In genomic region chr22:38317995-38318715, GRCh38 we compare ENCODE assay signal across 8 cellular contexts. TPM values are rescaled to one million over a fixed set of nuclear protein-coding genes. Genes with fewer than 3 reads are reported as not detected.
DNase-seq lines count a peak whose midpoint lies in the region; ATAC-seq and TF ChIP-seq lines count a peak whose summit lies in the region.

No MANE protein-coding gene starts in this region.

- peak overlapping the region; percentile 81 for H3K4me3 Mint-ChIP-seq in activated T-cell treated with anti-CD3 and anti-CD28 coated beads, Interleukin-2, amount 50 U/mL, for 4 hours

- ATAC-seq in activated T-cell treated with anti-CD3 and anti-CD28 coated beads, Interleukin-2, amount 50 U/mL, for 4 hours: no peak
- ATAC-seq in HG03097 (IDR thresholded peaks at IDR 0.05; ENCODE audit: low FRiP score, unreplicated experiment): no peak

- H3K27ac ChIP-seq in iPS DF 6.9 (ENCODE audit: low read length): peak overlapping the region; percentile 1

- H3K27me3 Mint-ChIP-seq in activated T-cell treated with anti-CD3 and anti-CD28 coated beads, Interleukin-2, amount 50 U/mL, for 4 hours (ENCODE audit: low read depth): no peaks in the 10 kb centered on the region

- no CpG with 5 or more reads among the region's 18 CpGs for WGBS in iPS DF 6.9 (ENCODE audit: insufficient coverage, insufficient read length)

- no peak for TF ChIP-seq CTCF in astrocyte of the cerebellum (IDR thresholded peaks at IDR 0.05; ENCODE audit: low read depth, low read length, missing control alignments)
- no peak for TF ChIP-seq CTCF in retinal pigment epithelial cell (conservative IDR thresholded peaks at IDR 0.05; ENCODE audit: low read depth, low read length)

- no peaks in the 10 kb centered on the region for H3K9me3 Mint-ChIP-seq in activated T-cell treated with anti-CD3 and anti-CD28 coated beads, Interleukin-2, amount 50 U/mL, for 4 hours

- no peaks in the 10 kb centered on the region for H3K27me3 ChIP-seq in iPS DF 6.9 (ENCODE audit: control insufficient read depth, insufficient read depth, low read length)

- peaks cover 1% of the 10 kb centered on the region for H3K36me3 ChIP-seq in iPS DF 6.9 (ENCODE audit: control insufficient read depth, insufficient read depth, low read length)

- H3K4me1 Mint-ChIP-seq in activated T-cell treated with anti-CD3 and anti-CD28 coated beads, Interleukin-2, amount 50 U/mL, for 4 hours (ENCODE audit: low read depth): peaks cover 29% of the 10 kb centered on the region

- in situ Hi-C loops in astrocyte of the cerebellum (cut with HindIII; ENCODE audit: low sequenced_read_pairs): no loop called here

- H3K4me1 ChIP-seq in iPS DF 6.9 (ENCODE audit: control insufficient read depth, insufficient read depth, low read length): peaks cover 11% of the 10 kb centered on the region

- no peaks in the 10 kb centered on the region for H3K9me3 ChIP-seq in iPS DF 6.9 (ENCODE audit: control insufficient read depth, insufficient read depth, low read length)

- H3K36me3 Mint-ChIP-seq in activated T-cell treated with anti-CD3 and anti-CD28 coated beads, Interleukin-2, amount 50 U/mL, for 4 hours (ENCODE audit: insufficient read depth): peaks cover 2% of the 10 kb centered on the region

- no peak for DNase-seq in activated T-cell treated with anti-CD3 and anti-CD28 coated beads, Interleukin-2, amount 50 U/mL, for 4 hours
- DNase-seq in activated T-cell treated with anti-CD3 and anti-CD28 coated beads, Interleukin-2, amount 50 U/mL, for 1 hour: no peak
- DNase-seq in NCI-H748 (lab: John Stamatoyannopoulos, UW; ENCODE audit: unreplicated experiment) (peak; percentile 84), astrocyte of the cerebellum (ENCODE audit: low read depth) (peak; percentile 76), iPS DF 6.9 (ENCODE audit: low read depth, low spot score) (no peak), retinal pigment epithelial cell (ENCODE audit: low read depth) (peak; percentile 78)
- no peak for DNase-seq in stimulated activated CD4-positive, alpha-beta T cell treated with anti-CD3 and anti-CD28 coated beads, Interleukin-12 subunit alpha, Interleukin-12 subunit beta, amount 100 ng/mL, for 4 hours

- peak overlapping the region; percentile 39 for H3K4me3 ChIP-seq in astrocyte of the cerebellum (ENCODE audit: low read depth, low read length)
- H3K4me3 ChIP-seq in iPS DF 6.9 (ENCODE audit: low read length): peak overlapping the region; percentile 76; the same call in 1 of the 2 replicates
- H3K4me3 ChIP-seq in retinal pigment epithelial cell (ENCODE audit: low read length): peak overlapping the region; percentile 53

RNA-seq across cellular contexts. Expression of gene CSNK1E, which starts 0.9 kb away (rescaled TPM):
- total RNA-seq in activated T-cell treated with anti-CD3 and anti-CD28 coated beads, Interleukin-2, amount 50 U/mL, for 4 hours: 10 to 100 TPM; 86.9 to 94.6 (median 91.7) TPM

RNA-seq across cellular contexts. Expression of gene TMEM184B, which starts 45.3 kb away (rescaled TPM):
- total RNA-seq in activated T-cell treated with anti-CD3 and anti-CD28 coated beads, Interleukin-2, amount 50 U/mL, for 4 hours: 10 to 100 TPM; 26.5 to 33.5 (median 27.8) TPM

Comparison
In these comparisons a context has a peak if more than half of its experiments do, and no peak if none do; other contexts are left out.
1. DNase-seq: peak in NCI-H748 (single experiment), astrocyte of the cerebellum (single experiment) and retinal pigment epithelial cell (single experiment); none in activated T-cell treated with anti-CD3 and anti-CD28 coated beads, Interleukin-2, amount 50 U/mL, for 4 hours (single experiment), activated T-cell treated with anti-CD3 and anti-CD28 coated beads, Interleukin-2, amount 50 U/mL, for 1 hour (single experiment), iPS DF 6.9 (single experiment) and stimulated activated CD4-positive, alpha-beta T cell treated with anti-CD3 and anti-CD28 coated beads, Interleukin-12 subunit alpha, Interleukin-12 subunit beta, amount 100 ng/mL, for 4 hours (single experiment).
2. Peak in every context shown above with its lines, with median percentiles within 50 percentile points of each other: H3K4me3 ChIP-seq.